ENCODE assay signal across 12 cellular contexts in genomic region chr12:106251636-106252035, GRCh38. TPM values are rescaled to one million over a fixed set of nuclear protein-coding genes. Genes with fewer than 3 reads are reported as not detected.
DNase-seq lines count a peak whose midpoint lies in the region; FAIRE-seq and TF ChIP-seq lines count a peak whose summit lies in the region.
"Had no signal": no experiment of that assay in that cellular context is flagged by ENCODE, and none has a peak within 500 bp of the region (broad histone marks: within the 10 kb centered on the region; RNA-seq: fewer than 3 reads in every experiment).

No MANE protein-coding gene starts in this region.

- TF ChIP-seq CTCF in chondrocyte (IDR thresholded peaks at IDR 0.05) (no peak), nephron progenitor cell (IDR thresholded peaks at IDR 0.05) (no peak)

- DNase-seq in DMS 273 (lab: John Stamatoyannopoulos, UW; ENCODE audit: unreplicated experiment) (peak; percentile 72), HS-5 (ENCODE audit: low read depth) (peak; percentile 23), chondrocyte (ENCODE audit: low spot score) (no peak), nephron progenitor cell (peak; percentile 26), H54 (ENCODE audit: insufficient read length, low spot score) (no peak), frontal cortex (ENCODE audit: low spot score in 2 of 2) (no peak)
- DNase-seq in activated CD4-positive, alpha-beta T cell treated with anti-CD3 and anti-CD28 coated beads, Interleukin-2, amount 10 ng/mL, durations not matched to agents 7 days and 5 days: no peak
- DNase-seq in activated CD4-positive, alpha-beta memory T cell treated with anti-CD3 and anti-CD28 coated beads for 36 hours: no peak
- DNase-seq: naive B cell, OCI-M1 had no signal

- H3K27me3 Mint-ChIP-seq in chondrocyte (ENCODE audit: low read depth) (no peaks in the 10 kb centered on the region), nephron progenitor cell (ENCODE audit: low read depth, poor library complexity) (peaks cover 3% of the 10 kb centered on the region)
- H3K27me3 Mint-ChIP-seq in activated CD4-positive, alpha-beta T cell treated with anti-CD3 and anti-CD28 coated beads, Interleukin-2, amount 10 ng/mL, durations not matched to agents 7 days and 5 days: peaks cover 15% of the 10 kb centered on the region
- no peaks in the 10 kb centered on the region for H3K27me3 Mint-ChIP-seq in activated CD4-positive, alpha-beta memory T cell treated with anti-CD3 and anti-CD28 coated beads for 36 hours

- CTCF ChIA-PET in activated CD4-positive, alpha-beta T cell treated with anti-CD3 and anti-CD28 coated beads, Interleukin-2, amount 10 ng/mL, durations not matched to agents 7 days and 5 days (lab: Charles Lee): interaction anchor here (1.0 to 2.3 kb wide), 3 partner anchors 12 to 31 kb away, joined by 3 to 7 read pairs (median 3); no protein-coding TSS in a partner anchor
- CTCF ChIA-PET in activated CD4-positive, alpha-beta memory T cell treated with anti-CD3 and anti-CD28 coated beads for 36 hours (lab: Charles Lee): interaction anchor here (0.7 to 2.3 kb wide), 4 partner anchors 17 to 28 kb away, joined by 3 to 7 read pairs (median 4); no protein-coding TSS in a partner anchor

- no peak overlapping the region for H3K4me3 Mint-ChIP-seq in chondrocyte (ENCODE audit: unreplicated experiment)
- H3K4me3 Mint-ChIP-seq in nephron progenitor cell: peak overlapping the region; percentile 50
- H3K4me3 Mint-ChIP-seq in activated CD4-positive, alpha-beta T cell treated with anti-CD3 and anti-CD28 coated beads, Interleukin-2, amount 10 ng/mL, durations not matched to agents 7 days and 5 days: no peak overlapping the region
- H3K4me3 Mint-ChIP-seq in activated CD4-positive, alpha-beta memory T cell treated with anti-CD3 and anti-CD28 coated beads for 36 hours: no peak overlapping the region
- H3K4me3 Mint-ChIP-seq: T-helper 1 cell treated with Interleukin-12 subunit alpha and Interleukin-12 subunit beta and Interleukin-4 antibody, amounts not matched to agents 30 μg/mL and 1 μg/mL, for 36 hours had no signal

- TF ChIP-seq POLR2A in H54 (IDR thresholded peaks at IDR 0.05; ENCODE audit: low read depth, low read length): no peak

- H3K9me3 Mint-ChIP-seq in chondrocyte (ENCODE audit: low read depth): no peaks in the 10 kb centered on the region
- no peaks in the 10 kb centered on the region for H3K9me3 Mint-ChIP-seq in nephron progenitor cell
- H3K9me3 Mint-ChIP-seq in activated CD4-positive, alpha-beta T cell treated with anti-CD3 and anti-CD28 coated beads, Interleukin-2, amount 10 ng/mL, durations not matched to agents 7 days and 5 days: no peaks in the 10 kb centered on the region
- H3K9me3 Mint-ChIP-seq in activated CD4-positive, alpha-beta memory T cell treated with anti-CD3 and anti-CD28 coated beads for 36 hours: no peaks in the 10 kb centered on the region
- H3K9me3 Mint-ChIP-seq: naive B cell; T-helper 1 cell treated with Interleukin-12 subunit alpha and Interleukin-12 subunit beta and Interleukin-4 antibody, amounts not matched to agents 30 μg/mL and 1 μg/mL, for 36 hours had no signal

- FAIRE-seq in H54 (lab: Jason Lieb, UNC) (no peak), frontal cortex (lab: Jason Lieb, UNC) (no peak)
- FAIRE-seq: keratinocyte had no signal

- peak overlapping the region; percentile 20 for H3K27ac Mint-ChIP-seq in chondrocyte (ENCODE audit: unreplicated experiment)
- peak overlapping the region; percentile 89 for H3K27ac Mint-ChIP-seq in nephron progenitor cell
- H3K27ac Mint-ChIP-seq in activated CD4-positive, alpha-beta T cell treated with anti-CD3 and anti-CD28 coated beads, Interleukin-2, amount 10 ng/mL, durations not matched to agents 7 days and 5 days: no peak overlapping the region
- H3K27ac Mint-ChIP-seq in activated CD4-positive, alpha-beta memory T cell treated with anti-CD3 and anti-CD28 coated beads for 36 hours: no peak overlapping the region
- H3K27ac Mint-ChIP-seq: T-helper 1 cell treated with Interleukin-12 subunit alpha and Interleukin-12 subunit beta and Interleukin-4 antibody, amounts not matched to agents 30 μg/mL and 1 μg/mL, for 36 hours had no signal

- POLR2A ChIA-PET in activated CD4-positive, alpha-beta T cell treated with anti-CD3 and anti-CD28 coated beads, Interleukin-2, amount 10 ng/mL, durations not matched to agents 7 days and 5 days (lab: Charles Lee): no interaction called here
- POLR2A ChIA-PET in activated CD4-positive, alpha-beta memory T cell treated with anti-CD3 and anti-CD28 coated beads for 36 hours (lab: Charles Lee): interaction anchor here (1.0 kb wide), 1 partner anchor 704 kb away, joined by 3 read pairs; the partner anchor contains the start of gene TMEM263

- H3K36me3 Mint-ChIP-seq in chondrocyte (ENCODE audit: low read depth) (no peaks in the 10 kb centered on the region), nephron progenitor cell (ENCODE audit: low read depth) (no peaks in the 10 kb centered on the region)
- H3K36me3 Mint-ChIP-seq in activated CD4-positive, alpha-beta T cell treated with anti-CD3 and anti-CD28 coated beads, Interleukin-2, amount 10 ng/mL, durations not matched to agents 7 days and 5 days (ENCODE audit: low read depth): no peaks in the 10 kb centered on the region
- no peaks in the 10 kb centered on the region for H3K36me3 Mint-ChIP-seq in activated CD4-positive, alpha-beta memory T cell treated with anti-CD3 and anti-CD28 coated beads for 36 hours
- H3K36me3 Mint-ChIP-seq: naive B cell had no signal

- H3K4me1 Mint-ChIP-seq in chondrocyte (ENCODE audit: low read depth) (peaks cover 16% of the 10 kb centered on the region), nephron progenitor cell (peaks cover 43% of the 10 kb centered on the region)
- peaks cover 15% of the 10 kb centered on the region for H3K4me1 Mint-ChIP-seq in activated CD4-positive, alpha-beta T cell treated with anti-CD3 and anti-CD28 coated beads, Interleukin-2, amount 10 ng/mL, durations not matched to agents 7 days and 5 days
- H3K4me1 Mint-ChIP-seq in activated CD4-positive, alpha-beta memory T cell treated with anti-CD3 and anti-CD28 coated beads for 36 hours (ENCODE audit: low read depth): peaks cover 10% of the 10 kb centered on the region

- intact Hi-C loops in activated CD4-positive, alpha-beta memory T cell treated with anti-CD3 and anti-CD28 coated beads for 36 hours (cut with micrococcal nuclease): no loop called here

RNA-seq across cellular contexts. Expression of gene CKAP4, which starts 3.8 kb away (rescaled TPM):
- total RNA-seq in chondrocyte (329 to 348 TPM (median 333 TPM) in 3 replicates), frontal cortex (24.1 TPM)
- total RNA-seq in activated CD4-positive, alpha-beta T cell treated with anti-CD3 and anti-CD28 coated beads, Interleukin-2, amount 10 ng/mL, durations not matched to agents 7 days and 5 days: 1 to 10 TPM; 1.7 to 2.1 TPM
- total RNA-seq in activated CD4-positive, alpha-beta memory T cell treated with anti-CD3 and anti-CD28 coated beads for 36 hours: 10 to 100 TPM; 18.5 to 19.0 TPM

RNA-seq across cellular contexts. Expression of gene TCP11L2, which starts 50.9 kb away (rescaled TPM):
- 16.4 to 31.2 TPM (median 29.5 TPM) in 3 replicates for total RNA-seq in chondrocyte
- 10 to 100 TPM; 20.9 to 21.0 TPM for total RNA-seq in activated CD4-positive, alpha-beta T cell treated with anti-CD3 and anti-CD28 coated beads, Interleukin-2, amount 10 ng/mL, durations not matched to agents 7 days and 5 days
- 10 to 100 TPM in 1 of 2 experiments, 1 to 10 TPM in 1; 8.8 to 10.3 TPM for total RNA-seq in activated CD4-positive, alpha-beta memory T cell treated with anti-CD3 and anti-CD28 coated beads for 36 hours
- total RNA-seq in frontal cortex: 47.3 TPM

Comparison
In these comparisons a context has a peak if more than half of its experiments do, and no peak if none do; other contexts are left out.
1. DNase-seq: peak in DMS 273 (single experiment), HS-5 (single experiment) and nephron progenitor cell (single experiment); none in chondrocyte (single experiment), H54 (single experiment), activated CD4-positive, alpha-beta T cell treated with anti-CD3 and anti-CD28 coated beads, Interleukin-2, amount 10 ng/mL, durations not matched to agents 7 days and 5 days (single experiment), activated CD4-positive, alpha-beta memory T cell treated with anti-CD3 and anti-CD28 coated beads for 36 hours (single experiment) and frontal cortex (0 of 2).
2. H3K27ac Mint-ChIP-seq: peak in chondrocyte (single experiment) and nephron progenitor cell (single experiment); none in activated CD4-positive, alpha-beta T cell treated with anti-CD3 and anti-CD28 coated beads, Interleukin-2, amount 10 ng/mL, durations not matched to agents 7 days and 5 days (single experiment) and activated CD4-positive, alpha-beta memory T cell treated with anti-CD3 and anti-CD28 coated beads for 36 hours (single experiment).
3. RNA of gene CKAP4, which starts 3.8 kb away (total RNA-seq): 329 to 348 TPM in chondrocyte; 24.1 TPM in frontal cortex (single experiment), 18.5 to 19.0 TPM in activated CD4-positive, alpha-beta memory T cell treated with anti-CD3 and anti-CD28 coated beads for 36 hours and 1.7 to 2.1 TPM in activated CD4-positive, alpha-beta T cell treated with anti-CD3 and anti-CD28 coated beads, Interleukin-2, amount 10 ng/mL, durations not matched to agents 7 days and 5 days; every median in the first group is over 10 times any median in the second.